11 cellular contexts compared by ENCODE assay signal in genomic region chr1:89311757-89312156, GRCh38. TPM values are rescaled to one million over a fixed set of nuclear protein-coding genes. Genes with fewer than 3 reads are reported as not detected.
DNase-seq lines count a peak whose midpoint lies in the region; ATAC-seq and TF ChIP-seq lines count a peak whose summit lies in the region.
"Had no signal": no experiment of that assay in that cellular context is flagged by ENCODE, and none has a peak within 500 bp of the region (broad histone marks: within the 10 kb centered on the region; RNA-seq: fewer than 3 reads in every experiment).

No MANE protein-coding gene starts in this region.

- DNase-seq in activated CD8-positive, alpha-beta memory T cell treated with anti-CD3 and anti-CD28 coated beads, Interleukin-2, amount 10 ng/mL, durations not matched to agents 7 days and 5 days = no peak
- no peak for DNase-seq in activated CD8-positive, alpha-beta memory T cell treated with anti-CD3 and anti-CD28 coated beads for 24 hours
- DNase-seq in RWPE2 (ENCODE audit: low spot score) (no peak), heart left ventricle (peak in 4 of 5 donors; percentile 21 to 38 (median 31)), HuH-7 (ENCODE audit: low spot score) (no peak)
- DNase-seq in stimulated activated naive CD8-positive, alpha-beta T cell treated with anti-CD3 and anti-CD28 coated beads, Interleukin-15, amount 100 ng/mL, for 72 hours = no peak
- DNase-seq: amniotic stem cell, NCI-H146 had no signal

- H3K36me3 Mint-ChIP-seq in activated CD8-positive, alpha-beta memory T cell treated with anti-CD3 and anti-CD28 coated beads, Interleukin-2, amount 10 ng/mL, durations not matched to agents 7 days and 5 days = peaks cover 65% of the 10 kb centered on the region

- H3K27me3 Mint-ChIP-seq in activated CD8-positive, alpha-beta memory T cell treated with anti-CD3 and anti-CD28 coated beads, Interleukin-2, amount 10 ng/mL, durations not matched to agents 7 days and 5 days = no peaks in the 10 kb centered on the region
- H3K27me3 Mint-ChIP-seq in stimulated activated naive CD8-positive, alpha-beta T cell treated with anti-CD3 and anti-CD28 coated beads, Interleukin-15, amount 100 ng/mL, for 72 hours = no peaks in the 10 kb centered on the region

- TF ChIP-seq CTCF in RWPE2 (IDR thresholded peaks at IDR 0.05; ENCODE audit: poor library complexity, severe bottlenecking) (no peak), heart left ventricle (IDR thresholded peaks at IDR 0.05) (no peak)

- H3K4me3 Mint-ChIP-seq in activated CD8-positive, alpha-beta memory T cell treated with anti-CD3 and anti-CD28 coated beads, Interleukin-2, amount 10 ng/mL, durations not matched to agents 7 days and 5 days = no peak overlapping the region
- peak overlapping the region; percentile 3 to 31 for H3K4me3 Mint-ChIP-seq in stimulated activated naive CD8-positive, alpha-beta T cell treated with anti-CD3 and anti-CD28 coated beads, Interleukin-15, amount 100 ng/mL, for 72 hours

- H3K4me1 ChIP-seq in RWPE2 (ENCODE audit: insufficient read depth, poor library complexity, severe bottlenecking) (peaks cover 26% of the 10 kb centered on the region), heart left ventricle (peaks cover 0 to 38% (median 26%) of the 10 kb centered on the region in 12 donors)

- 50 to 69% (median 63%) methylated on average over 4 of the region's 4 CpGs for WGBS in heart left ventricle, 4 donors

- no peaks in the 10 kb centered on the region for H3K36me3 ChIP-seq in RWPE2 (ENCODE audit: low read depth)
- H3K36me3 ChIP-seq in heart left ventricle = no peaks in the 10 kb centered on the region

- no peaks in the 10 kb centered on the region for H3K9me3 ChIP-seq in RWPE2 (ENCODE audit: severe bottlenecking)
- H3K9me3 ChIP-seq in heart left ventricle = peaks cover 0 to 27% (median 2%) of the 10 kb centered on the region in 12 donors

- H3K27ac ChIP-seq in RWPE2 (ENCODE audit: poor library complexity, severe bottlenecking) (peak overlapping the region; percentile 51), heart left ventricle (peak overlapping the region in 11 of 12 donors; percentile 43 to 91 (median 73))

- H3K4me3 ChIP-seq in RWPE2 (ENCODE audit: severe bottlenecking) = no peak overlapping the region
- H3K4me3 ChIP-seq in heart left ventricle = no peak overlapping the region

- H3K27me3 ChIP-seq in RWPE2 (ENCODE audit: insufficient read depth, poor library complexity, severe bottlenecking) (no peaks in the 10 kb centered on the region), heart left ventricle (no peaks in the 10 kb centered on the region)

- H3K4me1 Mint-ChIP-seq in activated CD8-positive, alpha-beta memory T cell treated with anti-CD3 and anti-CD28 coated beads, Interleukin-2, amount 10 ng/mL, durations not matched to agents 7 days and 5 days = peaks cover 39% of the 10 kb centered on the region
- H3K4me1 Mint-ChIP-seq in stimulated activated naive CD8-positive, alpha-beta T cell treated with anti-CD3 and anti-CD28 coated beads, Interleukin-15, amount 100 ng/mL, for 72 hours = peaks cover 40% of the 10 kb centered on the region

- ATAC-seq in activated CD8-positive, alpha-beta memory T cell treated with anti-CD3 and anti-CD28 coated beads, Interleukin-2, amount 10 ng/mL, durations not matched to agents 7 days and 5 days = no peak
- peak; percentile 83 for ATAC-seq in RWPE2 (ENCODE audit: low read depth)
- peak in 3 of 4 donors; percentile 55 to 81 (median 61) for ATAC-seq in heart left ventricle
- no peak for ATAC-seq in stimulated activated naive CD8-positive, alpha-beta T cell treated with anti-CD3 and anti-CD28 coated beads, Interleukin-15, amount 100 ng/mL, for 72 hours
- no peak for ATAC-seq in GM18858 (IDR thresholded peaks at IDR 0.05; ENCODE audit: unreplicated experiment)
- ATAC-seq in GM21423 (IDR thresholded peaks at IDR 0.05; ENCODE audit: unreplicated experiment) = no peak

- TF ChIP-seq POLR2A in heart left ventricle (IDR thresholded peaks at IDR 0.05) = no peak

- intact Hi-C loops in heart left ventricle (cut with DNase I) = loop anchor here in 2 of 10 donors (5.0 kb wide), 1 partner anchor 114 kb away; the partner anchor contains the start of gene GBP4 (in 2 of the 2)

- H3K27ac Mint-ChIP-seq in activated CD8-positive, alpha-beta memory T cell treated with anti-CD3 and anti-CD28 coated beads, Interleukin-2, amount 10 ng/mL, durations not matched to agents 7 days and 5 days = peak overlapping the region; percentile 99
- H3K27ac Mint-ChIP-seq in stimulated activated naive CD8-positive, alpha-beta T cell treated with anti-CD3 and anti-CD28 coated beads, Interleukin-15, amount 100 ng/mL, for 72 hours = peak overlapping the region; percentile 63 to 96

- H3K9me3 Mint-ChIP-seq in activated CD8-positive, alpha-beta memory T cell treated with anti-CD3 and anti-CD28 coated beads, Interleukin-2, amount 10 ng/mL, durations not matched to agents 7 days and 5 days (ENCODE audit: low read depth) = peaks cover 21% of the 10 kb centered on the region
- H3K9me3 Mint-ChIP-seq in stimulated activated naive CD8-positive, alpha-beta T cell treated with anti-CD3 and anti-CD28 coated beads, Interleukin-15, amount 100 ng/mL, for 72 hours = peaks cover 26 to 32% of the 10 kb centered on the region in 2 donors

- CTCF ChIA-PET in activated CD8-positive, alpha-beta memory T cell treated with anti-CD3 and anti-CD28 coated beads, Interleukin-2, amount 10 ng/mL, durations not matched to agents 7 days and 5 days (lab: Charles Lee) = interaction anchor here (0.7 to 4.1 kb wide), 3 partner anchors 16 to 47 kb away, joined by 3 to 24 read pairs (median 16); no protein-coding TSS in a partner anchor

RNA-seq across cellular contexts. Expression of gene GBP5, which starts 39.1 kb away (rescaled TPM):
- 100 to 1,000 TPM; 279 to 362 TPM for total RNA-seq in activated CD8-positive, alpha-beta memory T cell treated with anti-CD3 and anti-CD28 coated beads, Interleukin-2, amount 10 ng/mL, durations not matched to agents 7 days and 5 days
- 10 to 100 TPM in 2 of 9 donors, 1 to 10 TPM in 1, under 1 TPM in 6; 0.07 to 71.2 (median 0.72) TPM for total RNA-seq in heart left ventricle
- polyA plus RNA-seq in heart left ventricle = under 1 TPM; 0.27 to 0.36 TPM

RNA-seq across cellular contexts. Expression of gene GBP6, which starts 52.1 kb away (rescaled TPM):
- under 1 TPM; 0.19 to 0.82 TPM for total RNA-seq in activated CD8-positive, alpha-beta memory T cell treated with anti-CD3 and anti-CD28 coated beads, Interleukin-2, amount 10 ng/mL, durations not matched to agents 7 days and 5 days
- total RNA-seq in heart left ventricle = under 1 TPM in 5 of 9 donors, not detected in 4; 0.09 to 0.67 (median 0.16) TPM
- polyA plus RNA-seq in heart left ventricle = under 1 TPM in 1 of 2 donors, not detected in 1; 0.03 TPM
- total RNA-seq: glomerular endothelial cell had no signal

Comparison
In these comparisons a context has a peak if more than half of its experiments do, and no peak if none do; other contexts are left out.
1. ATAC-seq: peak in RWPE2 (single experiment) and heart left ventricle (3 of 4); none in activated CD8-positive, alpha-beta memory T cell treated with anti-CD3 and anti-CD28 coated beads, Interleukin-2, amount 10 ng/mL, durations not matched to agents 7 days and 5 days (single experiment), stimulated activated naive CD8-positive, alpha-beta T cell treated with anti-CD3 and anti-CD28 coated beads, Interleukin-15, amount 100 ng/mL, for 72 hours (single experiment), GM18858 (single experiment) and GM21423 (single experiment).
2. DNase-seq: peak in heart left ventricle (4 of 5); none in activated CD8-positive, alpha-beta memory T cell treated with anti-CD3 and anti-CD28 coated beads, Interleukin-2, amount 10 ng/mL, durations not matched to agents 7 days and 5 days (single experiment), activated CD8-positive, alpha-beta memory T cell treated with anti-CD3 and anti-CD28 coated beads for 24 hours (single experiment), RWPE2 (single experiment), stimulated activated naive CD8-positive, alpha-beta T cell treated with anti-CD3 and anti-CD28 coated beads, Interleukin-15, amount 100 ng/mL, for 72 hours (0 of 2) and HuH-7 (single experiment).